24 cellular contexts compared by ENCODE assay signal in the genomic region with DNA sequence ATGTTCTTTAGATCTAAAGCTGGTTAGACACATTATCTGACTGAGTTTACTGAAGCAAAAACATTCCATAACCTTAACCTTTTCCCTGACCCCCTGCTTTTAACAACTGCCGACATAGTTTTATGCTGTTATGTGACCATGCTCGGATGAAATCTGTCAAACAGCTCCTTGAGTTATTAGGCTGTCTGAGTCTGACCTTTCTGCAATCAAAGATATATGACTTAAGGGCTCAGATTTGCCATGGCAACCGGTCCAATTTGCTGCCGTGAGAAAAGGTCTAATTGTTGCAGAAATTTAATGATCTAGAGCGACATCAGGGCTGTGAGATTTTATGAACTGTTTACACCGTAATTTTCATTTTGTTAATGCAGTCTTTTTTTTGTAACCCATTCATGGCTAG.
DNase-seq lines count a peak whose midpoint lies in the region; ATAC-seq and TF ChIP-seq lines count a peak whose summit lies in the region.
"Had no signal": no experiment of that assay in that cellular context is flagged by ENCODE, and none has a peak within 500 bp of the region (broad histone marks: within the 10 kb centered on the region; RNA-seq: fewer than 3 reads in every experiment).

No MANE protein-coding gene starts in this region.

- H3K9ac ChIP-seq in endodermal cell (ENCODE audit: extremely low read depth, low read length, poor library complexity, severe bottlenecking) (no peak overlapping the region), neural cell (ENCODE audit: low read length) (no peak overlapping the region)

- H3K27me3 Mint-ChIP-seq in endodermal cell (ENCODE audit: insufficient read depth): no peaks in the 10 kb centered on the region
- H3K27me3 Mint-ChIP-seq: CD4-positive, alpha-beta memory T cell had no signal

- peak overlapping the region; percentile 24 for H3K27ac Mint-ChIP-seq in endodermal cell
- H3K27ac Mint-ChIP-seq: GM23338 had no signal

- no peaks in the 10 kb centered on the region for H3K9me2 ChIP-seq in neural cell (ENCODE audit: insufficient read depth, low read length)

- 58 to 95% methylated on average over 4 to 6 of the region's 6 CpGs for WGBS in endodermal cell (ENCODE audit: insufficient coverage in 1 of 2, insufficient read length in 1 of 2), 2 experiments

- peaks cover 14% of the 10 kb centered on the region for H3K9me3 Mint-ChIP-seq in endodermal cell

- peak overlapping the region; percentile 43 for H3K4me2 ChIP-seq in neural cell (ENCODE audit: low read length)
- H3K4me2 ChIP-seq: GM23338 had no signal

- no peaks in the 10 kb centered on the region for H4K20me1 ChIP-seq in neural cell (ENCODE audit: insufficient read depth)

- H3K36me3 ChIP-seq in endodermal cell (ENCODE audit: control insufficient read depth, insufficient read depth, low read length) (peaks cover 23% of the 10 kb centered on the region), neural cell (ENCODE audit: insufficient read depth, low read length) (peaks cover 1% of the 10 kb centered on the region)
- H3K36me3 ChIP-seq: breast epithelium, colonic mucosa had no signal

- no peak overlapping the region for H2AFZ ChIP-seq in neural cell (ENCODE audit: low read depth, low read length)
- H2AFZ ChIP-seq: GM23338 had no signal

- H3K79me2 ChIP-seq in neural cell (replicated peaks; ENCODE audit: insufficient read depth, low read length): peaks cover 18% of the 10 kb centered on the region

- peak overlapping the region; percentile 41; the same call in 1 of the 2 replicates for H3K4me3 ChIP-seq in GM08714 (ENCODE audit: low read length)
- H3K4me3 ChIP-seq in endodermal cell (ENCODE audit: low read length): no peak overlapping the region
- H3K4me3 ChIP-seq in neural cell (ENCODE audit: low read length): peak overlapping the region; percentile 57
- H3K4me3 ChIP-seq: breast epithelium, colonic mucosa, esophagus squamous epithelium, gastroesophageal sphincter, GM23338, lower lobe of right lung, psoas muscle, skin epidermis, transverse colon had no signal

- H3K9me3 ChIP-seq in endodermal cell (ENCODE audit: control insufficient read depth, low read length): peaks cover 14% of the 10 kb centered on the region
- no peaks in the 10 kb centered on the region for H3K9me3 ChIP-seq in neural cell (ENCODE audit: low read length)
- H3K9me3 ChIP-seq: colonic mucosa had no signal

- H3K27ac ChIP-seq in endodermal cell (ENCODE audit: low read depth, low read length): no peak overlapping the region
- H3K27ac ChIP-seq in neural cell (ENCODE audit: low read length): peak overlapping the region; percentile 13
- H3K27ac ChIP-seq: breast epithelium, colonic mucosa, esophagus squamous epithelium, gastroesophageal sphincter, lower lobe of right lung, psoas muscle, skin epidermis, transverse colon had no signal

- H3K4me1 ChIP-seq in endodermal cell (ENCODE audit: control insufficient read depth, insufficient read depth, low read length): no peaks in the 10 kb centered on the region
- H3K4me1 ChIP-seq: breast epithelium, colonic mucosa, esophagus squamous epithelium, lower lobe of right lung, psoas muscle had no signal

- H3K4me1 Mint-ChIP-seq in endodermal cell: peaks cover 15% of the 10 kb centered on the region

- no peak for TF ChIP-seq RAD21 in neural cell (conservative IDR thresholded peaks at IDR 0.05)

- H3F3A ChIP-seq in neural cell (ENCODE audit: insufficient read depth, low read length, poor library complexity, severe bottlenecking): no peaks in the 10 kb centered on the region

- DNase-seq in NCI-H146 (lab: John Stamatoyannopoulos, UW) (peak; percentile 43), endodermal cell (no peak), NCI-H1092 (lab: John Stamatoyannopoulos, UW) (no peak), pons (ENCODE audit: low spot score) (no peak)
- DNase-seq: activated T-cell treated with anti-CD3 and anti-CD28 coated beads, Interleukin-2, amount 50 U/mL, for 1 hour; amniotic stem cell; CD4-positive, alpha-beta memory T cell; colonic mucosa; DMS53; esophagus squamous epithelium; hypothalamus; Kasumi-1; lower lobe of right lung; NCI-H2171 treated with DMSO at 0.1 percent for 48 hours; NCI-H526 treated with DMSO at 0.1 percent for 48 hours; psoas muscle; transverse colon had no signal

- no peak overlapping the region for H3K4me3 Mint-ChIP-seq in endodermal cell
- H3K4me3 Mint-ChIP-seq: GM23338 had no signal

- ATAC-seq in GM18498 (IDR thresholded peaks at IDR 0.05; ENCODE audit: unreplicated experiment): no peak
- ATAC-seq: gastroesophageal sphincter, GM23338, lower lobe of right lung, psoas muscle had no signal

- no peaks in the 10 kb centered on the region for H3K27me3 ChIP-seq in endodermal cell (ENCODE audit: control insufficient read depth, insufficient read depth, low read length, poor library complexity, severe bottlenecking)
- no peaks in the 10 kb centered on the region for H3K27me3 ChIP-seq in neural cell (ENCODE audit: insufficient read depth, low read depth, low read length)
- H3K27me3 ChIP-seq: breast epithelium, colonic mucosa, esophagus squamous epithelium, gastroesophageal sphincter, transverse colon had no signal

- peaks cover 16% of the 10 kb centered on the region for H3K36me3 Mint-ChIP-seq in endodermal cell (ENCODE audit: low read depth)

- TF ChIP-seq EP300 in neural cell (conservative IDR thresholded peaks at IDR 0.05; ENCODE audit: poor library complexity, severe bottlenecking): no peak

- TF ChIP-seq CTCF in endodermal cell (conservative IDR thresholded peaks at IDR 0.05): no peak
- no peak for TF ChIP-seq CTCF in neural cell (IDR thresholded peaks at IDR 0.05; ENCODE audit: poor library complexity, severe bottlenecking)

TF ChIP-seq in neural cell, 6 proteins besides CTCF, POLR2A, EP300 and RAD21:
- TF ChIP-seq TAF1 (IDR thresholded peaks at IDR 0.05; ENCODE audit: low read depth) (no peak), MXI1 (conservative IDR thresholded peaks at IDR 0.05; ENCODE audit: poor library complexity, severe bottlenecking) (no peak)
